Comparison of ENCODE assay signal across 28 cellular contexts in the genomic region with DNA sequence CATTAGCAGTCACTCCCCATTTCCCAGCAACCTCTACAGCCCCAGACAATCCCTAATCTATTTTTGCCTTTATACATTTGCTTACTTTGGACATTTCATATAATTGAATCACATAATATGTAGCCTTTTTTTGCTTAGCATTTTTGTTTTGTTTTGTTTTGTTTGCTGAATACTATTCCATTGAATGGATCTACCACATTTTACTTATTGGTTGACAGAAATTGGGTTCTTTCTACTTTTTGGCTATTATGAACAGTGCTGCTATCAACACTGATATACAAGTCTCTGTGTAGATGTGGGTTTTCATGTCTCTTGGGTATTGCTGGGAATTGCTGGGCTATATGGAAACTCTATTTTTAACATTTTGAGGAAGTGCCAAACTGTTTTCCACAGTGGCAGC.
"Had no signal": no experiment of that assay in that cellular context is flagged by ENCODE, and none has a peak within 500 bp of the region (broad histone marks: within the 10 kb centered on the region; RNA-seq: fewer than 3 reads in every experiment).

No MANE protein-coding gene starts in this region.

- DNase-seq: cortex of kidney; dermis blood vessel endothelial cell; dorsolateral prefrontal cortex; effector CD4-positive, alpha-beta T cell; effector CD8-positive, alpha-beta T cell; effector memory CD4-positive, alpha-beta T cell; effector memory CD8-positive, alpha-beta T cell; endodermal cell; erythroblast; esophagus squamous epithelium; foreskin fibroblast; foreskin keratinocyte; foreskin melanocyte; gastrocnemius medialis; glutamatergic neuron; heart left ventricle; heart right ventricle; hippocampal formation had no signal

- H3K36me3 ChIP-seq: esophagus squamous epithelium, gastrocnemius medialis, gastroesophageal sphincter had no signal

- H3K79me2 ChIP-seq: hepatocyte had no signal

- H3K27me3 Mint-ChIP-seq: dendritic cell treated with granulocyte-macrophage colony-stimulating factor and Interleukin-4, amounts not matched to agents 40 ng/mL and 50 ng/mL, for 4 days; effector memory CD8-positive, alpha-beta T cell had no signal

- ATAC-seq: effector memory CD8-positive, alpha-beta T cell; esophagus mucosa; foreskin keratinocyte; gastrocnemius medialis; gastroesophageal sphincter; heart left ventricle; heart right ventricle had no signal

- H3K4me2 ChIP-seq: hepatocyte had no signal

- H3K4me1 Mint-ChIP-seq: endodermal cell had no signal

- FAIRE-seq: endometrium, endothelial cell of umbilical vein, frontal cortex had no signal

- H3K27ac ChIP-seq: coronary artery, dorsolateral prefrontal cortex, epithelial cell of prostate, esophagus muscularis mucosa, esophagus squamous epithelium, foreskin keratinocyte, gastrocnemius medialis, gastroesophageal sphincter, heart left ventricle, heart right ventricle, hepatocyte had no signal

- H2AFZ ChIP-seq: hepatocyte had no signal

- H3K4me3 ChIP-seq: coronary artery, dorsolateral prefrontal cortex, esophagus muscularis mucosa, esophagus squamous epithelium, gastrocnemius medialis, gastroesophageal sphincter, heart left ventricle, heart right ventricle, hepatocyte had no signal

- H3K9me3 Mint-ChIP-seq: dendritic cell treated with granulocyte-macrophage colony-stimulating factor and Interleukin-4, amounts not matched to agents 40 ng/mL and 50 ng/mL, for 4 days; effector memory CD8-positive, alpha-beta T cell had no signal

- H3K4me1 ChIP-seq: esophagus muscularis mucosa, esophagus squamous epithelium, foreskin keratinocyte, gastrocnemius medialis, gastroesophageal sphincter, heart left ventricle, heart right ventricle had no signal

- H3K4me3 Mint-ChIP-seq: dendritic cell treated with granulocyte-macrophage colony-stimulating factor and Interleukin-4, amounts not matched to agents 40 ng/mL and 50 ng/mL, for 4 days; effector memory CD8-positive, alpha-beta T cell; endodermal cell had no signal

- H3K27ac Mint-ChIP-seq: dendritic cell treated with granulocyte-macrophage colony-stimulating factor and Interleukin-4, amounts not matched to agents 40 ng/mL and 50 ng/mL, for 4 days; effector memory CD8-positive, alpha-beta T cell; endodermal cell had no signal

- H3K9me3 ChIP-seq: esophagus muscularis mucosa, esophagus squamous epithelium, gastrocnemius medialis, gastroesophageal sphincter, heart left ventricle had no signal

- H3K27me3 ChIP-seq: dorsolateral prefrontal cortex, esophagus muscularis mucosa, esophagus squamous epithelium, foreskin keratinocyte, gastrocnemius medialis, gastroesophageal sphincter, heart left ventricle, heart right ventricle, hepatocyte had no signal
